ENCODE assay signal across 22 cellular contexts in genomic region chrX:2388669-2389068, GRCh38.
"Had no signal": no experiment of that assay in that cellular context is flagged by ENCODE, and none has a peak within 500 bp of the region (broad histone marks: within the 10 kb centered on the region; RNA-seq: fewer than 3 reads in every experiment).

No MANE protein-coding gene starts in this region.

- H3K9me3 Mint-ChIP-seq: activated naive CD4-positive, alpha-beta T cell treated with anti-CD3 and anti-CD28 coated beads, Interleukin-2, amount 50 U/mL, for 24 hours had no signal

- DNase-seq: activated CD4-positive, alpha-beta T cell treated with anti-CD3 and anti-CD28 coated beads, Interleukin-2, amount 10 ng/mL, durations not matched to agents 7 days and 5 days; activated CD8-positive, alpha-beta memory T cell treated with anti-CD3 and anti-CD28 coated beads, Interleukin-2, amount 50 U/mL, for 4 hours; activated effector memory CD4-positive, alpha-beta T cell treated with anti-CD3 and anti-CD28 coated beads, Interleukin-2, amount 50 U/mL, for 16 hours; activated T-cell treated with anti-CD3 and anti-CD28 coated beads, Interleukin-2, amount 50 U/mL, for 48 hours; adrenal gland; effector CD4-positive, alpha-beta T cell; heart right ventricle; immature natural killer cell; left ventricle myocardium superior; mesendoderm; natural killer cell; retina; stimulated activated CD4-positive, alpha-beta T cell treated with anti-CD3 and anti-CD28 coated beads, Interleukin-12 subunit alpha, Interleukin-12 subunit beta, amount 100 ng/mL, for 4 hours; stimulated activated CD4-positive, alpha-beta T cell treated with anti-CD3 and anti-CD28 coated beads, Interleukin-1b, Interleukin-23, amount 100 ng/mL, for 48 hours; stimulated activated CD8-positive, alpha-beta memory T cell treated with anti-CD3 and anti-CD28 coated beads, Interleukin-4, amount 100 ng/mL, for 48 hours; stimulated activated naive CD4-positive, alpha-beta T cell treated with Interleukin-2 at 50 U/mL for 16 hours; T1000; transverse colon had no signal

- H3K9me3 ChIP-seq: adrenal gland had no signal

- H3K4me3 Mint-ChIP-seq: activated CD4-positive, alpha-beta T cell treated with anti-CD3 and anti-CD28 coated beads, Interleukin-2, amount 10 ng/mL, durations not matched to agents 7 days and 5 days; activated naive CD4-positive, alpha-beta T cell treated with anti-CD3 and anti-CD28 coated beads, Interleukin-2, amount 50 U/mL, for 24 hours; immature natural killer cell; natural killer cell had no signal

- H3K4me3 ChIP-seq: adrenal gland, heart right ventricle, transverse colon had no signal

- FAIRE-seq: bronchial epithelial cell had no signal

- H3K27ac ChIP-seq: adrenal gland, heart right ventricle, transverse colon had no signal

- H3K4me1 Mint-ChIP-seq: activated CD4-positive, alpha-beta T cell treated with anti-CD3 and anti-CD28 coated beads, Interleukin-2, amount 10 ng/mL, durations not matched to agents 7 days and 5 days; activated naive CD4-positive, alpha-beta T cell treated with anti-CD3 and anti-CD28 coated beads, Interleukin-2, amount 50 U/mL, for 24 hours; immature natural killer cell had no signal

- ATAC-seq: activated CD4-positive, CD25-positive, alpha-beta regulatory T cell treated with anti-CD3 and anti-CD28 coated beads, Interleukin-2, amount 50 U/mL, for 24 hours; esophagus mucosa; heart right ventricle; natural killer cell had no signal

- H3K36me3 ChIP-seq: adrenal gland had no signal

- H3K27ac Mint-ChIP-seq: activated CD4-positive, alpha-beta T cell treated with anti-CD3 and anti-CD28 coated beads, Interleukin-2, amount 10 ng/mL, durations not matched to agents 7 days and 5 days; activated naive CD4-positive, alpha-beta T cell treated with anti-CD3 and anti-CD28 coated beads, Interleukin-2, amount 50 U/mL, for 24 hours; immature natural killer cell; natural killer cell had no signal

- H3K27me3 ChIP-seq: adrenal gland, heart right ventricle, transverse colon had no signal

- H3K4me1 ChIP-seq: adrenal gland had no signal

- H3K27me3 Mint-ChIP-seq: activated CD4-positive, alpha-beta T cell treated with anti-CD3 and anti-CD28 coated beads, Interleukin-2, amount 10 ng/mL, durations not matched to agents 7 days and 5 days; activated naive CD4-positive, alpha-beta T cell treated with anti-CD3 and anti-CD28 coated beads, Interleukin-2, amount 50 U/mL, for 24 hours had no signal
